In genomic region chr17:37246085-37246484, GRCh38 we compare ENCODE assay signal across 9 cellular contexts.
"Had no signal": no experiment of that assay in that cellular context is flagged by ENCODE, and none has a peak within 500 bp of the region (broad histone marks: within the 10 kb centered on the region; RNA-seq: fewer than 3 reads in every experiment).

No MANE protein-coding gene starts in this region.

- H3K9me3 ChIP-seq: HAP-1 had no signal

- H3K27ac ChIP-seq: GM23248 had no signal

- DNase-seq: GM23248, GOT3, H7, H9, HCEC 1CT, HFFc6 had no signal

- H3K4me1 Mint-ChIP-seq: GM23338, H9 had no signal

- H3K4me3 ChIP-seq: GM23248, GM23338, HAP-1 had no signal

- ATAC-seq: GM23338, HCT116 had no signal

- H3K27ac Mint-ChIP-seq: GM23338, HFFc6 had no signal

- H3K4me3 Mint-ChIP-seq: GM23338, H9, HFFc6 had no signal

- H3K4me1 ChIP-seq: HAP-1 had no signal
